In the genomic region with DNA sequence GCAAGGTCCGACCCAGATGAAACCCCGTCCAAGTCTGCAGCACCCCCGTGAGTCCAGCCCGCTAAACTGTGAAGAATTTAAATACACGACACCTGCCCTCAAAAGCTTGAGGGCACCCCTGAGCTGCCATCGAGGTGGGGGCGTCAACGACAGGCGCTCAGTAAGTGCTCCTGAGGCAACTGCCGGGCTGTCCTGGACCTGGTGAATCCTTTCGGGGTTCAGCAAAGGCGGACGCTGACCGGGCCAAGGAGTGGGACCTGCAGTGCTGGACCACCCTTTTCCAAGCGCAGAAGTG, we compare ENCODE assay signal across 8 cellular contexts. TPM values are rescaled to one million over a fixed set of nuclear protein-coding genes. Genes with fewer than 3 reads are reported as not detected.
DNase-seq lines count a peak whose midpoint lies in the region; ATAC-seq and TF ChIP-seq lines count a peak whose summit lies in the region.

No MANE protein-coding gene starts in this region.

- no peak for ATAC-seq in heart left ventricle
- no peak for ATAC-seq in Right ventricle myocardium inferior
- ATAC-seq in GM18511 (IDR thresholded peaks at IDR 0.05; ENCODE audit: unreplicated experiment): no peak

- DNase-seq in heart left ventricle (no peak), Right ventricle myocardium inferior (ENCODE audit: missing footprints) (no peak), SK-N-MC (ENCODE audit: low read depth, low spot score) (no peak), fibroblast of the aortic adventitia (ENCODE audit: low read depth) (no peak), retinal pigment epithelial cell (ENCODE audit: low read depth) (no peak), NCI-H82 (lab: John Stamatoyannopoulos, UW) (no peak)
- DNase-seq in effector CD8-positive, alpha-beta T cell (lab: John Stamatoyannopoulos, UW): no peak

- TF ChIP-seq CTCF in heart left ventricle (IDR thresholded peaks at IDR 0.05) (no peak), fibroblast of the aortic adventitia (IDR thresholded peaks at IDR 0.05; ENCODE audit: insufficient read depth, low read length) (no peak), retinal pigment epithelial cell (conservative IDR thresholded peaks at IDR 0.05; ENCODE audit: low read depth, low read length) (no peak)

- intact Hi-C loops in heart left ventricle (cut with DNase I) (no loop called here), Right ventricle myocardium inferior (cut with DNase I) (no loop called here)

- H3K9me3 ChIP-seq in heart left ventricle (no peaks in the 10 kb centered on the region), SK-N-MC (ENCODE audit: low read depth, low read length) (no peaks in the 10 kb centered on the region)

- 1 to 11% (median 2%) methylated on average over 5 to 15 of the region's 15 CpGs for WGBS in heart left ventricle, 4 donors

- H3K4me1 ChIP-seq in heart left ventricle: peaks cover 0 to 32% (median 18%) of the 10 kb centered on the region in 12 donors

- H3K27ac ChIP-seq in heart left ventricle (peak overlapping the region in 10 of 12 donors; percentile 94 to 99 (median 97)), SK-N-MC (no peak overlapping the region)

- H3K4me3 ChIP-seq in heart left ventricle (peak overlapping the region; percentile 52 to 97 (median 82)), SK-N-MC (peak overlapping the region; percentile 99), fibroblast of the aortic adventitia (ENCODE audit: low read depth, low read length) (peak overlapping the region; percentile 98), retinal pigment epithelial cell (ENCODE audit: low read length) (peak overlapping the region; percentile 93)

- peak overlapping the region; percentile 91 for H3K9ac ChIP-seq in SK-N-MC (ENCODE audit: insufficient read length)

- H3K36me3 ChIP-seq in heart left ventricle (peaks cover 0 to 21% (median 11%) of the 10 kb centered on the region in 9 donors), SK-N-MC (ENCODE audit: insufficient read depth, low read length) (no peaks in the 10 kb centered on the region)

- TF ChIP-seq POLR2A in heart left ventricle (IDR thresholded peaks at IDR 0.05): no peak

- no peaks in the 10 kb centered on the region for H3K27me3 ChIP-seq in heart left ventricle

RNA-seq across cellular contexts. Expression of gene ENDOV, which starts 0.5 kb away (rescaled TPM):
- total RNA-seq in heart left ventricle (10 to 100 TPM in 5 of 9 donors, 1 to 10 TPM in 4; 4.2 to 16.2 (median 11.2) TPM), Right ventricle myocardium inferior (10.7 TPM), fibroblast of the aortic adventitia (ENCODE audit: low replicate concordance) (12.4 and 17.8 TPM in 2 replicates)
- 1 to 10 TPM; 8.5 TPM for polyA plus RNA-seq in heart left ventricle
